Comparison of ENCODE assay signal across 8 cellular contexts in the genomic region with DNA sequence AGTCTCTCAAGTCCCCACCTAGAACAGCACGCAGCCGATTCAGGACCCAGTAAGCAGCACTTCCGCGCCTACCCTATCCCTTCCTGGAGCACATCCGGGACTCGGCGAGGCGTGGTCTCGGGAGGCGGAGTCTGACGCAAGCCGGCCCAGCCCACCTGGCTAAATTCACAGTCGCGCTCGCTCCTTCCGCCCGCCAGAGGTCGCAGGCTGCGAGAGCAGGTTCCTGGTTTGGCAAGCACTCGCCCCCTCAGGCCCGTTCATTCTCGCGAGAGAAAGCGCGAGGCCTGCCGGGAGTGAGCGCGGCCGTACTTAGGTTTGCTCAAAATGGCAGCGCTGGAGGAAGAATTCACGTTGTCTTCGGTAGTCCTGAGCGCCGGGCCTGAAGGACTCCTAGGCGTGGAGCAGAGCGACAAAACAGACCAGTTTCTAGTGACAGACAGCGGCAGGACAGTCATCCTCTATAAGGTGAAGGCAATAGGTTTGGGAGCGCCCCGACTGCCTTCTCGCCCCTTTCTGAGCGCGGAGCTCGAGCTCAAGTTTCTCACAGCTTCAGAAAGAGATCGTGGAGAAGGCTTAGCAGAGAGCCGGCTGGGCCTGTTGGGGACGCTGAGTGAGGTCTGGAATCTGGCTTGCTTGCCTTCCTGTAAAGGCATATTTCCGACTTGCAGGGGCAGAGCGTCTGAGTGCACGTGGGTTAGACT. TPM values are rescaled to one million over a fixed set of nuclear protein-coding genes. Genes with fewer than 3 reads are reported as not detected.
DNase-seq lines count a peak whose midpoint lies in the region; ATAC-seq and TF ChIP-seq lines count a peak whose summit lies in the region.

Gene NOL11 (plus strand): TSS at position 313 of the 701 bp plus-strand sequence. CDS start 12 bp downstream, at position 325.

- peak; percentile 98 for DNase-seq in Calu3
- DNase-seq in HUDEP-2 (lab: John Stamatoyannopoulos, UW; ENCODE audit: unreplicated experiment in 76 of 76): peak; percentile 34 to 100 (median 98)
- peak; percentile 99 for DNase-seq in NOMO-1 treated with dmso at 0.1 percent for 144 hours (lab: John Stamatoyannopoulos, UW; ENCODE audit: unreplicated experiment)
- DNase-seq in activated CD8-positive, alpha-beta memory T cell treated with anti-CD3 and anti-CD28 coated beads for 48 hours (ENCODE audit: low read depth in 2 of 3, low spot score in 2 of 3): peak; percentile 95 to 99 (median 97)
- DNase-seq in effector memory CD8-positive, alpha-beta T cell: peak; percentile 99
- peak; percentile 98 to 99 for DNase-seq in memory B cell (ENCODE audit: low spot score in 2 of 2)
- peak; percentile 92 for DNase-seq in stimulated activated CD8-positive, alpha-beta memory T cell treated with anti-CD3 and anti-CD28 coated beads, Interleukin-12 subunit alpha, Interleukin-12 subunit beta, amount 100 ng/mL, for 24 hours (ENCODE audit: extremely low read depth)

- intact Hi-C loops in Calu3 (cut with micrococcal nuclease; ENCODE audit: unreplicated experiment): no loop called here

- peaks cover 36% of the 10 kb centered on the region for H3K36me3 Mint-ChIP-seq in Calu3 (ENCODE audit: insufficient read depth, unreplicated experiment)
- H3K36me3 Mint-ChIP-seq in effector memory CD8-positive, alpha-beta T cell (ENCODE audit: insufficient read depth): peaks cover 53% of the 10 kb centered on the region
- H3K36me3 Mint-ChIP-seq in memory B cell: peaks cover 6% of the 10 kb centered on the region

- no peaks in the 10 kb centered on the region for H3K27me3 Mint-ChIP-seq in Calu3 (ENCODE audit: unreplicated experiment)
- H3K27me3 Mint-ChIP-seq in effector memory CD8-positive, alpha-beta T cell: peaks cover 0 to 6% of the 10 kb centered on the region in 2 donors
- no peaks in the 10 kb centered on the region for H3K27me3 Mint-ChIP-seq in memory B cell

- H3K27ac Mint-ChIP-seq in Calu3 (ENCODE audit: unreplicated experiment) (peak within 1 kb of the TSS; percentile 96), memory B cell (peak within 1 kb of the TSS; percentile 99)
- H3K27ac Mint-ChIP-seq in effector memory CD8-positive, alpha-beta T cell: peak within 1 kb of the TSS; percentile 99

- TF ChIP-seq CTCF in Calu3 (IDR thresholded peaks at IDR 0.05; ENCODE audit: unreplicated experiment): peak; percentile 80

- ATAC-seq in GM21381 (IDR thresholded peaks at IDR 0.05; ENCODE audit: unreplicated experiment) (peak; percentile 94), memory B cell (ENCODE audit: low read depth) (peak; percentile 89)
- ATAC-seq in effector memory CD8-positive, alpha-beta T cell (replicated peaks): peak; percentile 90

- BruUV-seq in Calu3 (replicated peaks; lab: Mats Ljungman, UMichigan): TSS peak; percentile 84

- H3K4me1 Mint-ChIP-seq in Calu3 (ENCODE audit: low read depth, unreplicated experiment) (no peaks in the 10 kb centered on the region), memory B cell (peaks cover 3% of the 10 kb centered on the region)
- H3K4me1 Mint-ChIP-seq in effector memory CD8-positive, alpha-beta T cell (ENCODE audit: low read depth in 2 of 2): peaks cover 10 to 18% of the 10 kb centered on the region in 2 donors

- CTCF ChIA-PET in Calu3 (lab: Charles Lee): interaction anchor here (0.6 kb wide), 1 partner anchor 18 kb away, joined by 3 read pairs; no protein-coding TSS in a partner anchor

- H3K4me3 Mint-ChIP-seq in Calu3 (ENCODE audit: low read depth, unreplicated experiment) (peak within 1 kb of the TSS; percentile 89), memory B cell (peak within 1 kb of the TSS; percentile 98)
- peak within 1 kb of the TSS; percentile 99 to 100 for H3K4me3 Mint-ChIP-seq in effector memory CD8-positive, alpha-beta T cell

- H3K9me3 Mint-ChIP-seq in Calu3 (ENCODE audit: low read depth, unreplicated experiment) (no peaks in the 10 kb centered on the region), memory B cell (peaks cover 3% of the 10 kb centered on the region)
- H3K9me3 Mint-ChIP-seq in effector memory CD8-positive, alpha-beta T cell: no peaks in the 10 kb centered on the region

RNA-seq across cellular contexts. Expression of gene NOL11, which starts in this region (rescaled TPM):
- total RNA-seq in Calu3 (2022): 58.7 and 64.8 TPM in 2 replicates

Comparison
In these comparisons a context has a peak if more than half of its experiments do, and no peak if none do; other contexts are left out.
1. Peak in every context shown above with its lines: DNase-seq and ATAC-seq.